In genomic region chr9:127913682-127914081, GRCh38 we compare ENCODE assay signal across 27 cellular contexts. TPM values are rescaled to one million over a fixed set of nuclear protein-coding genes. Genes with fewer than 3 reads are reported as not detected.
A peak's percentile ranks its signal among the peaks of the same experiment; 100 is the strongest.
DNase-seq lines count a peak whose midpoint lies in the region; ATAC-seq and TF ChIP-seq lines count a peak whose summit lies in the region.
"Had no signal": no experiment of that assay in that cellular context is flagged by ENCODE, and none has a peak within 500 bp of the region (broad histone marks: within the 10 kb centered on the region; RNA-seq: fewer than 3 reads in every experiment).

No MANE protein-coding gene starts in this region.

- H3K4me3 ChIP-seq in upper lobe of left lung: no peak overlapping the region
- H3K4me3 ChIP-seq: coronary artery, HAP-1, heart left ventricle, K562, lower lobe of right lung, ovary had no signal

- CTCF ChIA-PET in activated naive CD4-positive, alpha-beta T cell treated with anti-CD3 and anti-CD28 coated beads for 36 hours (lab: Charles Lee): interaction anchor here (1.8 kb wide), 1 partner anchor 9 kb away, joined by 4 read pairs; no protein-coding TSS in a partner anchor

- H3K4me1 ChIP-seq in upper lobe of left lung: peaks cover 56 to 73% (median 66%) of the 10 kb centered on the region in 4 donors
- H3K4me1 ChIP-seq: foreskin keratinocyte had no signal

- H3K27me3 Mint-ChIP-seq in activated naive CD4-positive, alpha-beta T cell treated with anti-CD3 and anti-CD28 coated beads, Interleukin-2, amount 50 U/mL, for 24 hours: no peaks in the 10 kb centered on the region
- H3K27me3 Mint-ChIP-seq in activated naive CD4-positive, alpha-beta T cell treated with anti-CD3 and anti-CD28 coated beads for 36 hours (ENCODE audit: low read depth): no peaks in the 10 kb centered on the region
- no peaks in the 10 kb centered on the region for H3K27me3 Mint-ChIP-seq in chondrocyte (ENCODE audit: low read depth)
- H3K27me3 Mint-ChIP-seq: type B pancreatic cell had no signal

- DNase-seq in activated naive CD4-positive, alpha-beta T cell treated with anti-CD3 and anti-CD28 coated beads for 36 hours: no peak
- DNase-seq in NCI-H510A (lab: John Stamatoyannopoulos, UW): peak; percentile 62
- DNase-seq in chondrocyte (ENCODE audit: low spot score): peak; percentile 84
- DNase-seq in upper lobe of left lung: no peak
- DNase-seq: activated naive CD4-positive, alpha-beta T cell; activated T-cell treated with anti-CD3 and anti-CD28 coated beads, Interleukin-2, amount 50 U/mL, for 4 hours; anterior cingulate cortex; Calu3; effector memory CD4-positive, alpha-beta T cell; foreskin keratinocyte; NCI-H2081; PC-3; retina; stimulated activated CD4-positive, alpha-beta T cell treated with anti-CD3 and anti-CD28 coated beads, Interleukin-2, amount 100 ng/mL, for 24 hours; T1000 had no signal

- H3K27ac ChIP-seq in upper lobe of left lung: peak overlapping the region in 3 of 4 donors; percentile 21 to 75 (median 23)
- H3K27ac ChIP-seq: coronary artery, foreskin keratinocyte, heart left ventricle, lower lobe of right lung, ovary had no signal

- H3K27ac Mint-ChIP-seq in activated naive CD4-positive, alpha-beta T cell treated with anti-CD3 and anti-CD28 coated beads, Interleukin-2, amount 50 U/mL, for 24 hours: peak overlapping the region; percentile 55
- H3K27ac Mint-ChIP-seq in activated naive CD4-positive, alpha-beta T cell treated with anti-CD3 and anti-CD28 coated beads for 36 hours: no peak overlapping the region
- no peak overlapping the region for H3K27ac Mint-ChIP-seq in chondrocyte (ENCODE audit: unreplicated experiment)
- H3K27ac Mint-ChIP-seq: WTC11 had no signal

- no peak for ATAC-seq in upper lobe of left lung (ENCODE audit: low FRiP score in 2 of 2)
- no peak for ATAC-seq in HG03521 (IDR thresholded peaks at IDR 0.05; ENCODE audit: unreplicated experiment)
- ATAC-seq in HG02571 (IDR thresholded peaks at IDR 0.05; ENCODE audit: unreplicated experiment): no peak
- ATAC-seq: activated T-cell treated with anti-CD3 and anti-CD28 coated beads, Interleukin-2, amount 50 U/mL, for 4 hours; foreskin keratinocyte; heart left ventricle; K562; Right ventricle myocardium inferior; WTC11 had no signal

- peaks cover 6 to 41% (median 20%) of the 10 kb centered on the region in 4 donors for H3K36me3 ChIP-seq in upper lobe of left lung
- H3K36me3 ChIP-seq: ovary had no signal

- WGBS in upper lobe of left lung, 2 donors: 83 to 92% methylated on average over 6 to 11 of the region's 11 CpGs

- no peaks in the 10 kb centered on the region for H3K9me3 ChIP-seq in upper lobe of left lung
- H3K9me3 ChIP-seq: HAP-1, heart left ventricle, lower lobe of right lung, ovary had no signal

- no peaks in the 10 kb centered on the region for H3K9me3 Mint-ChIP-seq in activated naive CD4-positive, alpha-beta T cell treated with anti-CD3 and anti-CD28 coated beads, Interleukin-2, amount 50 U/mL, for 24 hours
- no peaks in the 10 kb centered on the region for H3K9me3 Mint-ChIP-seq in activated naive CD4-positive, alpha-beta T cell treated with anti-CD3 and anti-CD28 coated beads for 36 hours
- H3K9me3 Mint-ChIP-seq in chondrocyte (ENCODE audit: low read depth): no peaks in the 10 kb centered on the region
- H3K9me3 Mint-ChIP-seq: activated T-cell treated with anti-CD3 and anti-CD28 coated beads, Interleukin-2, amount 50 U/mL, for 4 hours; type B pancreatic cell; WTC11 had no signal

- no peak overlapping the region for H3K4me3 Mint-ChIP-seq in activated naive CD4-positive, alpha-beta T cell treated with anti-CD3 and anti-CD28 coated beads, Interleukin-2, amount 50 U/mL, for 24 hours
- H3K4me3 Mint-ChIP-seq in activated naive CD4-positive, alpha-beta T cell treated with anti-CD3 and anti-CD28 coated beads for 36 hours: no peak overlapping the region
- H3K4me3 Mint-ChIP-seq in chondrocyte (ENCODE audit: unreplicated experiment): no peak overlapping the region
- H3K4me3 Mint-ChIP-seq: activated T-cell treated with anti-CD3 and anti-CD28 coated beads, Interleukin-2, amount 50 U/mL, for 4 hours; type B pancreatic cell; WTC11 had no signal

- no peak for TF ChIP-seq POLR2A in upper lobe of left lung (IDR thresholded peaks at IDR 0.05)

- intact Hi-C loops in activated naive CD4-positive, alpha-beta T cell treated with anti-CD3 and anti-CD28 coated beads for 36 hours (cut with micrococcal nuclease): no loop called here

- H3K36me3 Mint-ChIP-seq in activated naive CD4-positive, alpha-beta T cell treated with anti-CD3 and anti-CD28 coated beads, Interleukin-2, amount 50 U/mL, for 24 hours: no peaks in the 10 kb centered on the region
- peaks cover 15% of the 10 kb centered on the region for H3K36me3 Mint-ChIP-seq in activated naive CD4-positive, alpha-beta T cell treated with anti-CD3 and anti-CD28 coated beads for 36 hours (ENCODE audit: low read depth)
- peaks cover 6% of the 10 kb centered on the region for H3K36me3 Mint-ChIP-seq in chondrocyte (ENCODE audit: low read depth)

- TF ChIP-seq EP300 in upper lobe of left lung (IDR thresholded peaks at IDR 0.05): no peak

- H3K4me1 Mint-ChIP-seq in activated naive CD4-positive, alpha-beta T cell treated with anti-CD3 and anti-CD28 coated beads, Interleukin-2, amount 50 U/mL, for 24 hours: peaks cover 40% of the 10 kb centered on the region
- H3K4me1 Mint-ChIP-seq in activated naive CD4-positive, alpha-beta T cell treated with anti-CD3 and anti-CD28 coated beads for 36 hours (ENCODE audit: low read depth): peaks cover 51% of the 10 kb centered on the region
- H3K4me1 Mint-ChIP-seq in chondrocyte (ENCODE audit: low read depth): peaks cover 34% of the 10 kb centered on the region

- H3K27me3 ChIP-seq in upper lobe of left lung: no peaks in the 10 kb centered on the region
- H3K27me3 ChIP-seq: foreskin keratinocyte, heart left ventricle, ovary had no signal

- TF ChIP-seq CTCF in chondrocyte (IDR thresholded peaks at IDR 0.05) (no peak), upper lobe of left lung (IDR thresholded peaks at IDR 0.05) (no peak)

RNA-seq across cellular contexts. Expression of gene ST6GALNAC4, which starts 3.2 kb away (rescaled TPM):
- 10 to 100 TPM; 22.3 to 24.6 TPM for total RNA-seq in activated naive CD4-positive, alpha-beta T cell treated with anti-CD3 and anti-CD28 coated beads for 36 hours
- total RNA-seq in chondrocyte (22.2 to 25.5 TPM (median 24.4 TPM) in 3 replicates), upper lobe of left lung (100 to 1,000 TPM in 1 of 6 donors, 10 to 100 TPM in 5; 41.3 to 105 (median 56.2) TPM)

RNA-seq across cellular contexts. Expression of gene ST6GALNAC6, which starts 14.3 kb away (rescaled TPM):
- total RNA-seq in activated naive CD4-positive, alpha-beta T cell treated with anti-CD3 and anti-CD28 coated beads for 36 hours: 10 to 100 TPM; 28.7 to 29.1 TPM
- total RNA-seq in chondrocyte (45.5 to 54.3 TPM (median 47.5 TPM) in 3 replicates), upper lobe of left lung (100 to 1,000 TPM in 1 of 6 donors, 10 to 100 TPM in 5; 67.3 to 117 (median 85.2) TPM)

RNA-seq across cellular contexts. Expression of gene PIP5KL1, which starts 16.9 kb away (rescaled TPM):
- 1 to 10 TPM; 1.1 to 1.8 TPM for total RNA-seq in activated naive CD4-positive, alpha-beta T cell treated with anti-CD3 and anti-CD28 coated beads for 36 hours
- 1.4 to 4.3 TPM (median 2.7 TPM) in 3 replicates for total RNA-seq in chondrocyte
- 10 to 100 TPM in 3 of 6 donors, 1 to 10 TPM in 3; 4.1 to 38.8 (median 10.0) TPM for total RNA-seq in upper lobe of left lung
- total RNA-seq: Right ventricle myocardium inferior had no signal

RNA-seq across cellular contexts. Expression of gene DPM2, which starts 24.0 kb away (rescaled TPM):
- total RNA-seq in activated naive CD4-positive, alpha-beta T cell treated with anti-CD3 and anti-CD28 coated beads for 36 hours: 10 to 100 TPM; 41.6 to 43.4 TPM
- total RNA-seq in chondrocyte (26.3 to 28.9 TPM (median 27.8 TPM) in 3 replicates), upper lobe of left lung (10 to 100 TPM; 20.1 to 40.7 (median 25.6) TPM)

RNA-seq across cellular contexts. Expression of gene AK1, which starts 36.2 kb away (rescaled TPM):
- total RNA-seq in activated naive CD4-positive, alpha-beta T cell treated with anti-CD3 and anti-CD28 coated beads for 36 hours: 10 to 100 TPM; 11.8 to 11.9 TPM
- 75.3 to 83.8 TPM (median 77.2 TPM) in 3 replicates for total RNA-seq in chondrocyte
- 100 to 1,000 TPM; 106 to 239 (median 161) TPM for total RNA-seq in upper lobe of left lung

Comparison
In these comparisons a context has a peak if more than half of its experiments do, and no peak if none do; other contexts are left out.
1. DNase-seq: peak in NCI-H510A (single experiment) and chondrocyte (single experiment); none in activated naive CD4-positive, alpha-beta T cell treated with anti-CD3 and anti-CD28 coated beads for 36 hours (single experiment) and upper lobe of left lung (0 of 2).